In genomic region chr9:134639994-134640393, GRCh38 we compare ENCODE assay signal across 18 cellular contexts. TPM values are rescaled to one million over a fixed set of nuclear protein-coding genes. Genes with fewer than 3 reads are reported as not detected.
DNase-seq lines count a peak whose midpoint lies in the region; ATAC-seq and TF ChIP-seq lines count a peak whose summit lies in the region.
"Had no signal": no experiment of that assay in that cellular context is flagged by ENCODE, and none has a peak within 500 bp of the region (broad histone marks: within the 10 kb centered on the region; RNA-seq: fewer than 3 reads in every experiment).

No MANE protein-coding gene starts in this region.

- H2AK5ac ChIP-seq in mesendoderm (ENCODE audit: low read length), result no peak overlapping the region

- no CpG with 5 or more reads among the region's 5 CpGs for WGBS in mesendoderm (ENCODE audit: extremely low coverage, insufficient coverage, low lambda C conversion rate)

- H3K36me3 Mint-ChIP-seq in HFFc6 (ENCODE audit: low read depth), result peaks cover 21% of the 10 kb centered on the region
- no peaks in the 10 kb centered on the region for H3K36me3 Mint-ChIP-seq in WTC11
- H3K36me3 Mint-ChIP-seq in osteocyte (ENCODE audit: unreplicated experiment), result peaks cover 7% of the 10 kb centered on the region

- no peak overlapping the region for H2BK15ac ChIP-seq in mesendoderm (replicated peaks; ENCODE audit: low read depth)

- H3K27me3 Mint-ChIP-seq in HFFc6 (ENCODE audit: insufficient read depth) (peaks cover 10% of the 10 kb centered on the region), WTC11 (ENCODE audit: low read depth) (peaks cover 15% of the 10 kb centered on the region), osteocyte (ENCODE audit: unreplicated experiment) (no peaks in the 10 kb centered on the region)

- CTCF ChIA-PET in WTC11 (lab: Charles Lee), result no interaction called here

- H4K5ac ChIP-seq in mesendoderm (ENCODE audit: low read length), result no peak overlapping the region

- no peak overlapping the region for H4K8ac ChIP-seq in mesendoderm (ENCODE audit: low read depth, low read length)

- ATAC-seq in WTC11 (no peak), GM18511 (IDR thresholded peaks at IDR 0.05; ENCODE audit: unreplicated experiment) (no peak), HG02763 (IDR thresholded peaks at IDR 0.05; ENCODE audit: unreplicated experiment) (no peak)

- peak overlapping the region; percentile 85 for H2BK5ac ChIP-seq in mesendoderm (ENCODE audit: low read length)

- H3K4ac ChIP-seq in mesendoderm (ENCODE audit: low read depth, low read length), result peak overlapping the region; percentile 64

- no peaks in the 10 kb centered on the region for H3K27me3 ChIP-seq in mesendoderm (ENCODE audit: insufficient read depth, low read length, poor library complexity)
- H3K27me3 ChIP-seq: Peyer's patch had no signal

- DNase-seq in HFFc6, result no peak
- no peak for DNase-seq in WTC11 (ENCODE audit: low spot score)
- DNase-seq in mesendoderm, result no peak
- DNase-seq in osteocyte (ENCODE audit: extremely low spot score, unreplicated experiment), result no peak
- DNase-seq in ecto neural progenitor cell (ENCODE audit: low spot score), result no peak
- DNase-seq in CD1c-positive myeloid dendritic cell (ENCODE audit: extremely low spot score), result no peak
- DNase-seq: BE2C, DMS 273 treated with DMSO at 0.1 percent for 48 hours, H9, Kasumi-1, MV-4-11, NCI-H1436, NCI-H2029 treated with DMSO at 0.1 percent for 48 hours, NCI-H524, Peyer's patch, SHP77 treated with DMSO at 0.1 percent for 48 hours had no signal

- H3K4me3 Mint-ChIP-seq in HFFc6 (no peak overlapping the region), WTC11 (peak overlapping the region; percentile 64; the same call in 1 of the 2 replicates), osteocyte (ENCODE audit: unreplicated experiment) (no peak overlapping the region)
- H3K4me3 Mint-ChIP-seq: H9 had no signal

- no peaks in the 10 kb centered on the region for H3K36me3 ChIP-seq in mesendoderm (ENCODE audit: control insufficient read depth, insufficient read depth, low read length)
- H3K36me3 ChIP-seq: BE2C, Peyer's patch had no signal

- H3K23ac ChIP-seq in mesendoderm (ENCODE audit: low read length), result no peak overlapping the region

- H3K18ac ChIP-seq in mesendoderm (ENCODE audit: low read length), result peak overlapping the region; percentile 71

- no peak overlapping the region for H3K4me2 ChIP-seq in mesendoderm (ENCODE audit: low read length)

- H3K27ac Mint-ChIP-seq in HFFc6, result peak overlapping the region; percentile 91; the same call in 1 of the 2 replicates
- no peak overlapping the region for H3K27ac Mint-ChIP-seq in WTC11
- peak overlapping the region; percentile 89 for H3K27ac Mint-ChIP-seq in osteocyte (ENCODE audit: unreplicated experiment)
- H3K27ac Mint-ChIP-seq: H9 had no signal

- peak overlapping the region; percentile 91 for H3K27ac ChIP-seq in mesendoderm (ENCODE audit: low read depth, low read length)

- H3K4me1 ChIP-seq in mesendoderm (ENCODE audit: control insufficient read depth, low read depth, low read length), result peaks cover 18% of the 10 kb centered on the region
- H3K4me1 ChIP-seq: Peyer's patch had no signal

- POLR2A ChIA-PET in WTC11 (lab: Charles Lee), result no interaction called here

- H3K79me2 ChIP-seq in mesendoderm (ENCODE audit: control insufficient read depth, insufficient read depth, low read length), result peaks cover 28% of the 10 kb centered on the region

- H3K9me3 Mint-ChIP-seq in HFFc6 (no peaks in the 10 kb centered on the region), WTC11 (no peaks in the 10 kb centered on the region), osteocyte (ENCODE audit: unreplicated experiment) (no peaks in the 10 kb centered on the region)
- H3K9me3 Mint-ChIP-seq: H9 had no signal

- peak overlapping the region; percentile 74 for H3K56ac ChIP-seq in mesendoderm (ENCODE audit: low read length)

- TF ChIP-seq CTCF in HFFc6 (IDR thresholded peaks at IDR 0.05), result no peak
- TF ChIP-seq CTCF in WTC11 (IDR thresholded peaks at IDR 0.05), result no peak
- no peak for TF ChIP-seq CTCF in osteocyte (IDR thresholded peaks at IDR 0.05)

- peaks cover 21% of the 10 kb centered on the region for H3K4me1 Mint-ChIP-seq in HFFc6 (ENCODE audit: low read depth)
- H3K4me1 Mint-ChIP-seq in WTC11, result peaks cover 32% of the 10 kb centered on the region
- peaks cover 31% of the 10 kb centered on the region for H3K4me1 Mint-ChIP-seq in osteocyte (ENCODE audit: unreplicated experiment)

- H2BK120ac ChIP-seq in mesendoderm (ENCODE audit: low read depth, low read length), result peak overlapping the region; percentile 46

- peaks cover 1% of the 10 kb centered on the region for H3K79me1 ChIP-seq in mesendoderm (ENCODE audit: low read length)

- H3K9ac ChIP-seq in mesendoderm (ENCODE audit: low read length), result peak overlapping the region; percentile 2

- no peak overlapping the region for H3K4me3 ChIP-seq in mesendoderm (ENCODE audit: low read length)
- H3K4me3 ChIP-seq: Peyer's patch had no signal

TF ChIP-seq in WTC11, 78 proteins besides CTCF, POLR2A, EP300 and RAD21 (continues in another document):
- no peak for TF ChIP-seq MAX (CRISPR knock-in tag; IDR thresholded peaks at IDR 0.05)
- no peak for TF ChIP-seq MXD4 (CRISPR knock-in tag; IDR thresholded peaks at IDR 0.05; ENCODE audit: borderline replicate concordance)
- no peak for TF ChIP-seq ZNF532 (CRISPR knock-in tag; IDR thresholded peaks at IDR 0.05; ENCODE audit: borderline replicate concordance)
- TF ChIP-seq ZBTB43 (CRISPR knock-in tag; IDR thresholded peaks at IDR 0.05), result no peak
- no peak for TF ChIP-seq ZBTB21 (CRISPR knock-in tag; IDR thresholded peaks at IDR 0.05; ENCODE audit: borderline replicate concordance)
- no peak for TF ChIP-seq JAZF1 (CRISPR knock-in tag; IDR thresholded peaks at IDR 0.05)
- no peak for TF ChIP-seq USF2 (CRISPR knock-in tag; IDR thresholded peaks at IDR 0.05)
- TF ChIP-seq FOXK1 (CRISPR knock-in tag; IDR thresholded peaks at IDR 0.05), result no peak
- TF ChIP-seq CREM (CRISPR knock-in tag; IDR thresholded peaks at IDR 0.05), result no peak
- no peak for TF ChIP-seq TP53 (CRISPR knock-in tag; IDR thresholded peaks at IDR 0.05)
- TF ChIP-seq ZNF396 (CRISPR knock-in tag; IDR thresholded peaks at IDR 0.05; ENCODE audit: borderline replicate concordance), result no peak

RNA-seq across cellular contexts. Expression of gene COL5A1, which starts 1.6 kb away (rescaled TPM):
- 100 to 1,000 TPM; 196 to 308 (median 225) TPM for total RNA-seq in HFFc6 (2021; fragmentation: NEBNext Ultra II Directional; extraction: Animal tissue kit (Norgen Biotek cat#: 25700))
- 13.5 to 17.7 TPM (median 16.4 TPM) in 3 replicates for total RNA-seq in WTC11 (2021)
- 23.5 TPM for polyA plus RNA-seq in mesendoderm (2013, experiment 1 of 2)
- 21.5 TPM for polyA plus RNA-seq in mesendoderm (2013, experiment 2 of 2)
- total RNA-seq in osteocyte, result 1,552 and 1,672 TPM in 2 replicates

Comparison
In these comparisons a context has a peak if more than half of its experiments do, and no peak if none do; other contexts are left out.
1. RNA of gene COL5A1, which starts 1.6 kb away (total RNA-seq): 1,552 to 1,672 TPM in osteocyte and 196 to 308 TPM in HFFc6; 13.5 to 17.7 TPM in WTC11; every median in the first group is over 10 times any median in the second.